8 cellular contexts compared by ENCODE assay signal in the genomic region with DNA sequence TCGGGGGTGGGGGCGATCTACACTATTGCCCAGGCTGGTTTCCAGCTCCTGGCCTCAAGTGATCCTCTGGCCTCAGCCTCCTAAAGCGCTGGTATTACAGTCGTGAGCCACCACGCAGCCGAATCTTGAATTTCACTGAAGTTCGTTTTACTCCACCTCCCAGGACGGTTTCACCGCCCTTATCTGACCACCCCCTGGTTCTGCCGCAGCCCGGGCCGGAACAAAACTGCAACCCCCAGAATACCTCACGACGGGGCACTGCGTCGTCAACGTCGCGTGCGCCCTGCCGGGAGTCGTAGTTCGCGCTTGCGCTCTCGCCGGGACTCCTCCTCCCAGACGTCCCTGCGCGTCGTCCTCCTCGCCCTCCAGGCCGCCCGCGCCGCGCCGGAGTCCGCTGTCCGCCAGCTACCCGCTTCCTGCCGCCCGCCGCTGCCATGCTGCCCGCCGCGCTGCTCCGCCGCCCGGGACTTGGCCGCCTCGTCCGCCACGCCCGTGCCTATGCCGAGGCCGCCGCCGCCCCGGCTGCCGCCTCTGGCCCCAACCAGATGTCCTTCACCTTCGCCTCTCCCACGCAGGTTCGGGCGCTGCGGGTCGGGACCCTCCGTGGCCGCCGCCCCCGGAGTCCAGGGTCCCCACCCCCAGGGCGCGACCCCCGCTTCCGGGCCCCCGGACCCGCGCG. TPM values are rescaled to one million over a fixed set of nuclear protein-coding genes. Genes with fewer than 3 reads are reported as not detected.
DNase-seq lines count a peak whose midpoint lies in the region; ATAC-seq, FAIRE-seq and TF ChIP-seq lines count a peak whose summit lies in the region.

Gene ATP5F1D (plus strand): TSS at position 335 of the 679 bp plus-strand sequence. CDS start 100 bp downstream, at position 435.

- peaks cover 4 to 45% of the 10 kb centered on the region in 2 experiments; a peak in 2 of 4 replicates for H3K79me1 ChIP-seq in IMR-90 (ENCODE audit: low read depth in 1 of 2, low read length in 2 of 2)

- H3K9me3 ChIP-seq in IMR-90 (ENCODE audit: control insufficient read depth, insufficient read depth, low read length) (no peaks in the 10 kb centered on the region), OCI-LY7 (ENCODE audit: low read length) (no peaks in the 10 kb centered on the region), mesodermal cell (ENCODE audit: control insufficient read depth, low read length) (no peaks in the 10 kb centered on the region)

- H3K18ac ChIP-seq in IMR-90 (ENCODE audit: low read depth, low read length), result no peak within 1 kb of the TSS

- peak within 1 kb of the TSS; percentile 64 to 84; a peak in 2 of 4 replicates for H4K8ac ChIP-seq in IMR-90 (ENCODE audit: low read depth in 2 of 2, low read length in 2 of 2)

- H3K4ac ChIP-seq in IMR-90 (ENCODE audit: low read depth, low read length), result peak within 1 kb of the TSS; percentile 87

- in situ Hi-C loops in IMR-90 (cut with MboI; ENCODE audit: low sequenced_read_pairs), result no loop called here

- H4K5ac ChIP-seq in IMR-90 (ENCODE audit: low read depth, low read length), result peak within 1 kb of the TSS; percentile 72

- BruUV-seq in IMR-90 (replicated peaks; lab: Mats Ljungman, UMichigan), result TSS peak; percentile 83
- BruUV-seq in OCI-LY7 (replicated peaks; lab: Mats Ljungman, UMichigan), result no TSS peak

- intact Hi-C loops in IMR-90 (cut with micrococcal nuclease) (loop anchor here (2.0 kb wide), 2 partner anchors 233 to 315 kb away; partner anchors contain the start of gene ARID3A), OCI-LY7 (cut with micrococcal nuclease; ENCODE audit: unreplicated experiment) (loop anchor here (2.0 kb wide), 1 partner anchor 109 kb away; no protein-coding TSS in a partner anchor)

- CTCF ChIA-PET in IMR-90 (lab: Yijun Ruan, JAX) (interaction anchor here (0.8 kb wide), 1 partner anchor 25 kb away, joined by 3 read pairs; no protein-coding TSS in a partner anchor), OCI-LY7 (lab: Charles Lee; ENCODE audit: unreplicated experiment) (no interaction called here)

- H2AFZ ChIP-seq in IMR-90 (replicated peaks; ENCODE audit: low read length, poor library complexity) (peak within 1 kb of the TSS; percentile 95), OCI-LY7 (ENCODE audit: low read length) (peak within 1 kb of the TSS; percentile 57; the same call in 1 of the 2 replicates)

- H3K4me3 ChIP-seq in IMR-90 (ENCODE audit: insufficient read depth, low read depth, low read length) (peak within 1 kb of the TSS; percentile 76), OCI-LY7 (ENCODE audit: low read depth, low read length, poor library complexity, severe bottlenecking) (peak within 1 kb of the TSS; percentile 89), mesodermal cell (ENCODE audit: extremely low read depth, insufficient read depth, low read length, poor library complexity, severe bottlenecking) (peak within 1 kb of the TSS; percentile 85)

- DNase-seq in CD1c-positive myeloid dendritic cell (ENCODE audit: extremely low spot score) (peak; percentile 98), GM20000 (ENCODE audit: low spot score) (peak; percentile 98), IMR-90 (peak; percentile 95), OCI-LY7 (ENCODE audit: low spot score) (peak; percentile 96)
- peak; percentile 95 for DNase-seq in activated CD8-positive, alpha-beta memory T cell treated with anti-CD3 and anti-CD28 coated beads, Interleukin-2, amount 50 U/mL, for 4 hours
- DNase-seq in stimulated activated CD8-positive, alpha-beta memory T cell treated with anti-CD3 and anti-CD28 coated beads, Interleukin-15, amount 100 ng/mL, for 24 hours (ENCODE audit: low read depth), result peak; percentile 79

- peak within 1 kb of the TSS; percentile 96 for H2AK9ac ChIP-seq in IMR-90 (replicated peaks; ENCODE audit: low read depth, low read length, poor library complexity)

- no peaks in the 10 kb centered on the region for H3K9me1 ChIP-seq in IMR-90 (ENCODE audit: insufficient read depth, low read length)

- peak within 1 kb of the TSS; percentile 58; the same call in 1 of the 2 replicates for H2BK120ac ChIP-seq in IMR-90 (ENCODE audit: low read depth, low read length)

- H3K9ac ChIP-seq in IMR-90 (ENCODE audit: low read depth, low read length), result peak within 1 kb of the TSS; percentile 84

- peak; percentile 61 for FAIRE-seq in endometrium (lab: Jason Lieb, UNC)

- no peak for TF ChIP-seq RAD21 in IMR-90 (IDR thresholded peaks at IDR 0.05; ENCODE audit: low read length)

- dilution Hi-C loops in IMR-90 (cut with HindIII; ENCODE audit: low sequenced_read_pairs, unreplicated experiment), result no loop called here

- peak within 1 kb of the TSS; percentile 78 for H3K14ac ChIP-seq in IMR-90 (replicated peaks; ENCODE audit: low read depth, low read length)

- no peaks in the 10 kb centered on the region for H3K9me2 ChIP-seq in OCI-LY7 (ENCODE audit: insufficient read depth, low read length)

- TF ChIP-seq CTCF in GM20000 (IDR thresholded peaks at IDR 0.05; ENCODE audit: extremely low read depth, missing control alignments) (no peak), IMR-90 (conservative IDR thresholded peaks at IDR 0.05; ENCODE audit: low read depth, low read length) (no peak), OCI-LY7 (conservative IDR thresholded peaks at IDR 0.05; ENCODE audit: low read length) (no peak)

- H3K27ac ChIP-seq in IMR-90 (ENCODE audit: insufficient read depth, low read length) (peak within 1 kb of the TSS; percentile 83), OCI-LY7 (ENCODE audit: low read depth, low read length, poor library complexity, severe bottlenecking) (peak within 1 kb of the TSS; percentile 50), mesodermal cell (ENCODE audit: low read depth, low read length, severe bottlenecking) (peak within 1 kb of the TSS; percentile 23)

- peak within 1 kb of the TSS; percentile 99 for H3K4me2 ChIP-seq in IMR-90 (ENCODE audit: low read depth, low read length)
- H3K4me2 ChIP-seq in OCI-LY7 (ENCODE audit: low read length), result peak within 1 kb of the TSS; percentile 86

- no peak within 1 kb of the TSS; the same call in 2 of the 3 replicates for H2BK15ac ChIP-seq in IMR-90 (ENCODE audit: low read depth, low read length)

- peak; percentile 66 for ATAC-seq in IMR-90 (ENCODE audit: low read depth)

- H2AK5ac ChIP-seq in IMR-90 (ENCODE audit: low read depth, low read length), result peak within 1 kb of the TSS; percentile 83; the same call in 1 of the 2 replicates

- peak within 1 kb of the TSS; percentile 70 for H2BK5ac ChIP-seq in IMR-90 (ENCODE audit: low read depth, low read length, poor library complexity, severe bottlenecking)

- TF ChIP-seq POLR2A in IMR-90 (IDR thresholded peaks at IDR 0.05; ENCODE audit: low read depth, low read length), result peak; percentile 56; the same call in 1 of the 2 replicates

- peak within 1 kb of the TSS; percentile 43; the same call in 1 of the 2 replicates for H3K56ac ChIP-seq in IMR-90 (ENCODE audit: extremely low read depth, insufficient read depth, low read length)

- H2BK20ac ChIP-seq in IMR-90 (ENCODE audit: low read depth, low read length), result no peak within 1 kb of the TSS

- POLR2A ChIA-PET in IMR-90 (lab: Charles Lee; ENCODE audit: unreplicated experiment) (interaction anchor here (0.9 to 1.0 kb wide), 2 partner anchors 27 to 28 kb away, joined by 3 to 17 read pairs; no protein-coding TSS in a partner anchor), OCI-LY7 (lab: Charles Lee) (interaction anchor here (1.0 to 1.2 kb wide), 2 partner anchors 27 to 165 kb away, joined by 8 to 9 read pairs; no protein-coding TSS in a partner anchor)

- H3K23ac ChIP-seq in IMR-90 (ENCODE audit: low read depth, low read length), result peak within 1 kb of the TSS; percentile 89

- H3K36me3 ChIP-seq in IMR-90 (ENCODE audit: control insufficient read depth, insufficient read depth, low read length) (no peaks in the 10 kb centered on the region; the same call in 1 of the 2 replicates), OCI-LY7 (ENCODE audit: insufficient read depth, low read length) (peaks cover 27% of the 10 kb centered on the region; the same call in 1 of the 2 replicates), mesodermal cell (ENCODE audit: control insufficient read depth, insufficient read depth, low read length) (peaks cover 6% of the 10 kb centered on the region)

- peaks cover 10% of the 10 kb centered on the region for H4K20me1 ChIP-seq in IMR-90 (ENCODE audit: insufficient read depth, low read length)
- no peaks in the 10 kb centered on the region for H4K20me1 ChIP-seq in OCI-LY7 (ENCODE audit: insufficient read depth, low read length)

- H3K4me1 ChIP-seq in IMR-90 (ENCODE audit: control insufficient read depth, insufficient read depth, low read length) (peaks cover 25% of the 10 kb centered on the region), OCI-LY7 (ENCODE audit: insufficient read depth, low read length, poor library complexity, severe bottlenecking) (peaks cover 48% of the 10 kb centered on the region), mesodermal cell (ENCODE audit: control insufficient read depth, insufficient read depth, low read length, poor library complexity, severe bottlenecking) (peaks cover 13% of the 10 kb centered on the region)

- H3K79me2 ChIP-seq in OCI-LY7 (ENCODE audit: insufficient read depth, low read depth, low read length), result peaks cover 18% of the 10 kb centered on the region; the same call in 1 of the 2 replicates

- H4K91ac ChIP-seq in IMR-90 (ENCODE audit: insufficient read depth, low read depth, low read length), result no peak within 1 kb of the TSS; the same call in 1 of the 2 replicates

- no peaks in the 10 kb centered on the region for H3K27me3 ChIP-seq in IMR-90 (ENCODE audit: control insufficient read depth, insufficient read depth, low read length)

- WGBS in IMR-90 (ENCODE audit: extremely low coverage in 2 of 2, insufficient read length in 1 of 2), 2 experiments, result 0% methylated on average over 60 of the region's 79 CpGs; no CpG with 5 or more reads in 1 of the 2 experiments
- WGBS in mesodermal cell (ENCODE audit: insufficient coverage in 2 of 2), 2 experiments, result 1 to 2% methylated on average over 72 to 77 of the region's 79 CpGs

TF ChIP-seq in IMR-90, 13 proteins besides CTCF, POLR2A, EP300 and RAD21 (continues in another document):
- TF ChIP-seq CHD1 (IDR thresholded peaks at IDR 0.05; ENCODE audit: low read depth, low read length) (no peak), FOS (IDR thresholded peaks at IDR 0.05; ENCODE audit: low read depth, low read length) (no peak), MXI1 (IDR thresholded peaks at IDR 0.05; ENCODE audit: borderline replicate concordance, low read depth, low read length) (peak; percentile 68; the same call in 1 of the 2 replicates), CEBPB (IDR thresholded peaks at IDR 0.05; ENCODE audit: low read depth, low read length) (no peak), BHLHE40 (IDR thresholded peaks at IDR 0.05; ENCODE audit: low read depth, low read length) (peak; percentile 90), SMC3 (IDR thresholded peaks at IDR 0.05; ENCODE audit: low read depth, low read length) (no peak)

RNA-seq across cellular contexts. Expression of gene ATP5F1D, which starts in this region (rescaled TPM):
- 7.3 and 13.6 TPM in 2 replicates for total RNA-seq in IMR-90 (2012; rRNA removed)
- 140 and 189 TPM in 2 replicates for polyA plus RNA-seq in IMR-90 (2012; rRNA removed)
- polyA plus RNA-seq in IMR-90 (2012; cell fraction: cytosol; rRNA removed), result 348 and 386 TPM in 2 replicates
- polyA plus RNA-seq in IMR-90 (2012; cell fraction: nucleus; rRNA removed; ENCODE audit: low replicate concordance), result 72.4 and 213 TPM in 2 replicates
- total RNA-seq in OCI-LY7 (2014; rRNA removed; shearing (Covaris generic)), result 51.8 and 82.1 TPM in 2 replicates
- 207 and 266 TPM in 2 replicates for total RNA-seq in OCI-LY7 (2022)
- 132 TPM for polyA plus RNA-seq in mesodermal cell (2013, experiment 1 of 2)
- 98.5 TPM for polyA plus RNA-seq in mesodermal cell (2013, experiment 2 of 2)

Comparison
In these comparisons a context has a peak if more than half of its experiments do, and no peak if none do; other contexts are left out.
1. Peak in every context shown above with its lines: DNase-seq, ATAC-seq, H3K4me3 ChIP-seq and H3K27ac ChIP-seq.
2. H3K27ac ChIP-seq: peak in every context shown above with its lines; median percentile 83 in IMR-90; 50 in OCI-LY7; 23 in mesodermal cell.